Comparison of ENCODE assay signal across 29 cellular contexts in the genomic region with DNA sequence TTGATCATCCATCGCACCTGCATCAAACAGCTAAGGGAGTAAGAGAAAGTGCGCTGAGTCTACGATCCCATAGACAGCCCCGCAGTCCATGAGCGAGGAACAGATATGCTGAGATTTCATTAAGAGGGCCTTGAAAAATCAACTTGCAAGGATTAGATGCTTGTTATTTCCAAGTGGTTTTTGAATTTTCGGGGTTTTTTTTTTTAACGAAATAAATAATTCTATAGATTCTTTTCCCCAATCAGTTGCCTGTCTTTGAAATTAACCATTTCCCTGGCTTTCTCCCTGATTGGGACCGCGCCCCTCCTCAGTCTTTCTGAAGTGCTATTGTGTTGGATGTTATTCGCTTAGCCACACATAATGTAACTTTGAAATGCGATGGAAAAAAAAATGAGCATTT. TPM values are rescaled to one million over a fixed set of nuclear protein-coding genes. Genes with fewer than 3 reads are reported as not detected.
"Had no signal": no experiment of that assay in that cellular context is flagged by ENCODE, and none has a peak within 500 bp of the region (broad histone marks: within the 10 kb centered on the region; RNA-seq: fewer than 3 reads in every experiment).

No MANE protein-coding gene starts in this region.

- H3K4me3 ChIP-seq: colonic mucosa, esophagus squamous epithelium, gastrocnemius medialis, heart right ventricle, left lung, lower lobe of right lung, mucosa of descending colon had no signal

- H3K36me3 ChIP-seq: colonic mucosa, esophagus squamous epithelium, gastrocnemius medialis, heart right ventricle, left lung, lower lobe of right lung had no signal

- DNase-seq: colonic mucosa; cortex of kidney; effector CD8-positive, alpha-beta T cell; effector memory CD8-positive, alpha-beta T cell; endodermal cell; erythroblast; esophagus squamous epithelium; foreskin fibroblast; foreskin melanocyte; gastrocnemius medialis; glutamatergic neuron; head of caudate nucleus; heart right ventricle; hippocampal formation; left cardiac atrium; left lung; left ventricle myocardium superior; lower lobe of right lung; mesenchymal stem cell; mucosa of descending colon; naive B cell had no signal

- FAIRE-seq: endometrium, islet of Langerhans, keratinocyte had no signal

- H3K27ac ChIP-seq: colonic mucosa, epithelial cell of prostate, esophagus squamous epithelium, gastrocnemius medialis, heart right ventricle, left lung, lower lobe of right lung had no signal

- ATAC-seq: effector memory CD8-positive, alpha-beta T cell; esophagus mucosa; gastrocnemius medialis; heart right ventricle; left cardiac atrium; left lung; left ventricle myocardium superior; lower lobe of right lung; mucosa of descending colon had no signal

- H3K9me3 ChIP-seq: colonic mucosa, esophagus squamous epithelium, gastrocnemius medialis, heart right ventricle, left lung, lower lobe of right lung, mucosa of descending colon had no signal

- H3K4me1 ChIP-seq: colonic mucosa, esophagus squamous epithelium, gastrocnemius medialis, heart right ventricle, left lung, lower lobe of right lung had no signal

- H3K27me3 ChIP-seq: colonic mucosa had no signal

RNA-seq across cellular contexts. Expression of gene GNAS-AS1, which starts 48.6 kb away (rescaled TPM):
- total RNA-seq: gastrocnemius medialis, glomerular endothelial cell, lung microvascular endothelial cell, myocyte had no signal
